In the genomic region with DNA sequence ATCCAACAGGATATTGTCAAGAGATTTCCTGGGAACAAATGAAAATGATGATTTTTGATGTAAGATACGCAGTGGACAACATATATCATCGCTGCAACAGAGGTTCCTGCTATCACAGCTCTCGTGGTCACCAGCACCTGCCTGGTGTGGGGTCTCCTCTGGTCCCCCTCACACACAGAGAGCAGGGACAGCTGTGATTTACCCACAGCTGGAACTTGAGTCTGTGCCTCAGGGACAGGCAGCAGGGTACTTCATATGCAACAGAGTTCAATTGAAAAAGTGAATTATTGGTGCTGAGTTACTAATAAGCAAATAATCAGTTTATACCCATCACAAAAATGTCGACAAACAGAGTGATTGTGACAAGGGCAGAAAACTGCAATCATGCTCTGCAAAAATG, we compare ENCODE assay signal across 17 cellular contexts.
DNase-seq lines count a peak whose midpoint lies in the region; ATAC-seq, FAIRE-seq and TF ChIP-seq lines count a peak whose summit lies in the region.
"Had no signal": no experiment of that assay in that cellular context is flagged by ENCODE, and none has a peak within 500 bp of the region (broad histone marks: within the 10 kb centered on the region; RNA-seq: fewer than 3 reads in every experiment).

No MANE protein-coding gene starts in this region.

- H3K36me3 ChIP-seq in H1 (ENCODE audit: control insufficient read depth in 2 of 4, insufficient read depth in 4 of 4, low read length in 3 of 4) (no peaks in the 10 kb centered on the region), osteoblast (ENCODE audit: insufficient read depth, low read length) (no peaks in the 10 kb centered on the region), uterus (no peaks in the 10 kb centered on the region)
- H3K36me3 ChIP-seq: SJSA1 had no signal

- no peak overlapping the region for H3K18ac ChIP-seq in H1 (ENCODE audit: extremely low read depth, low read length)

- no peak overlapping the region for H2BK5ac ChIP-seq in H1 (ENCODE audit: low read depth, low read length)

- FAIRE-seq in H1 (lab: Jason Lieb, UNC) = no peak
- FAIRE-seq: A204.1, GM12878 had no signal

- no peak overlapping the region for H2AK5ac ChIP-seq in H1 (ENCODE audit: low read depth, low read length)

- no peak overlapping the region for H2BK12ac ChIP-seq in H1 (ENCODE audit: low read depth, low read length)

- H3K14ac ChIP-seq in H1 (ENCODE audit: insufficient read length) = no peak overlapping the region

- H2BK120ac ChIP-seq in H1 (replicated peaks; ENCODE audit: low read depth, low read length) = no peak overlapping the region

- H3K4me3 ChIP-seq in H1 (ENCODE audit: extremely low read depth in 1 of 4, insufficient read depth in 2 of 4, low read depth in 3 of 4, low read length in 4 of 4) (no peak overlapping the region), osteoblast (ENCODE audit: insufficient read depth, low read length) (no peak overlapping the region), uterus (no peak overlapping the region)
- H3K4me3 ChIP-seq: GM12878, SJSA1 had no signal

- WGBS in H1 (ENCODE audit: extremely low coverage in 1 of 2, insufficient coverage in 1 of 2, insufficient read length in 1 of 2, insufficient replicate concordance in 2 of 2, low coverage in 1 of 2, low lambda C conversion rate in 2 of 2, missing lambda C conversion rate in 1 of 2), 2 experiments = 88% methylated on average over 4 of the region's 4 CpGs; no CpG with 5 or more reads in 1 of the 2 experiments

- peaks cover 0 to 11% (median 8%) of the 10 kb centered on the region in 4 experiments; a peak in 5 of 7 replicates for H3K4me1 ChIP-seq in H1 (replicated peaks in 1 of 4; ENCODE audit: control insufficient read depth in 3 of 4, insufficient read depth in 4 of 4, low read length in 3 of 4)
- H3K4me1 ChIP-seq in osteoblast (ENCODE audit: insufficient read depth, low read length) = peaks cover 15% of the 10 kb centered on the region
- peaks cover 0 to 6% of the 10 kb centered on the region in 2 donors for H3K4me1 ChIP-seq in uterus

- no peak for TF ChIP-seq EP300 in H1 (IDR thresholded peaks at IDR 0.05; ENCODE audit: borderline replicate concordance in 1 of 2, low read depth in 2 of 2, low read length in 2 of 2)

- H3K4me2 ChIP-seq in H1 (ENCODE audit: insufficient read depth in 1 of 2, low read depth in 2 of 2, low read length in 2 of 2) (no peak overlapping the region), osteoblast (ENCODE audit: insufficient read depth, low read length) (no peak overlapping the region)
- H3K4me2 ChIP-seq: KMS-11 had no signal

- no peak overlapping the region for H4K8ac ChIP-seq in H1 (ENCODE audit: extremely low read depth, insufficient read depth, low read length)

- H3K79me2 ChIP-seq in H1 (ENCODE audit: control insufficient read depth in 1 of 2, insufficient read depth in 2 of 2, low read length in 2 of 2) (no peaks in the 10 kb centered on the region), osteoblast (ENCODE audit: insufficient read depth, low read length) (no peaks in the 10 kb centered on the region)

- no peaks in the 10 kb centered on the region for H4K20me1 ChIP-seq in H1 (replicated peaks in 1 of 2; ENCODE audit: control insufficient read depth in 1 of 2, insufficient read depth in 2 of 2, low read length in 2 of 2)
- H4K20me1 ChIP-seq in osteoblast (ENCODE audit: insufficient read depth, low read length) = no peaks in the 10 kb centered on the region

- H4K5ac ChIP-seq in H1 (ENCODE audit: insufficient read length, low read depth, low read length) = no peak overlapping the region

- H3K9me3 ChIP-seq in H1 (ENCODE audit: insufficient read depth in 2 of 2, low read depth in 1 of 2, low read length in 1 of 2) = no peaks in the 10 kb centered on the region
- H3K9me3 ChIP-seq in osteoblast (ENCODE audit: low read depth, low read length) = no peaks in the 10 kb centered on the region
- no peaks in the 10 kb centered on the region for H3K9me3 ChIP-seq in uterus
- H3K9me3 ChIP-seq: Caco-2, SJSA1 had no signal

- no peak overlapping the region for H3K4ac ChIP-seq in H1 (replicated peaks; ENCODE audit: insufficient read length, low read depth, low read length)

- 0 out of 2 replicates have a peak overlapping the region, but pooled peaks have one; percentile 20 for H2BK15ac ChIP-seq in H1 (ENCODE audit: low read length)

- no peak overlapping the region for H2BK20ac ChIP-seq in H1 (ENCODE audit: low read length)

- POLR2A ChIA-PET in H1 (lab: Charles Lee; ENCODE audit: partially characterized antibody) = no interaction called here

- H3K23me2 ChIP-seq in H1 (ENCODE audit: low read depth, low read length) = no peaks in the 10 kb centered on the region; the same call in 1 of the 2 replicates

- intact Hi-C loops in uterus (cut with DNase I; ENCODE audit: low total_unique reads) = no loop called here

- no peak overlapping the region for H2AFZ ChIP-seq in H1 (ENCODE audit: low read length)
- H2AFZ ChIP-seq in osteoblast (ENCODE audit: low read length) = no peak overlapping the region

- H3K27me3 ChIP-seq in H1 (replicated peaks in 1 of 4; ENCODE audit: control insufficient read depth in 3 of 4, extremely low read depth in 1 of 4, insufficient read depth in 3 of 4, low read length in 3 of 4) (peaks cover 4 to 31% (median 28%) of the 10 kb centered on the region in 4 experiments), osteoblast (ENCODE audit: insufficient read depth, low read length) (peaks cover 31% of the 10 kb centered on the region), uterus (no peaks in the 10 kb centered on the region)

- no peak for ATAC-seq in GM18520 (IDR thresholded peaks at IDR 0.05; ENCODE audit: unreplicated experiment)

- no peak overlapping the region for H3K56ac ChIP-seq in H1 (replicated peaks; ENCODE audit: insufficient read length, low read depth, low read length)

- TF ChIP-seq POLR2A in H1 (IDR thresholded peaks at IDR 0.05; ENCODE audit: control extremely low read depth in 1 of 2, low read depth in 2 of 2, low read length in 2 of 2) (no peak), uterus (IDR thresholded peaks at IDR 0.05) (no peak)

- no peak overlapping the region for H3K9ac ChIP-seq in H1 (replicated peaks in 1 of 4; ENCODE audit: extremely low read depth in 1 of 4, low read depth in 3 of 4, low read length in 3 of 4)
- H3K9ac ChIP-seq: KMS-11 had no signal

- no peak overlapping the region for H4K91ac ChIP-seq in H1 (replicated peaks; ENCODE audit: insufficient read length, low read length)

- no peaks in the 10 kb centered on the region for H3K79me1 ChIP-seq in H1 (ENCODE audit: low read depth, low read length)

- peak; percentile 33 for DNase-seq in activated CD8-positive, alpha-beta memory T cell treated with anti-CD3 and anti-CD28 coated beads, Interleukin-2, amount 50 U/mL, for 48 hours
- DNase-seq in activated CD8-positive, alpha-beta memory T cell treated with anti-CD3 and anti-CD28 coated beads for 24 hours = no peak
- DNase-seq in H1 (ENCODE audit: low read depth in 1 of 2, low spot score in 2 of 2) = no peak
- peak; percentile 37 for DNase-seq in osteoblast (ENCODE audit: insufficient read length, low spot score, missing footprints)
- DNase-seq in uterus = no peak
- no peak for DNase-seq in AML-193 (lab: John Stamatoyannopoulos, UW)
- DNase-seq: GOT3, NCI-H524 treated with DMSO at 0.1 percent for 48 hours, NCI-H774 had no signal

- TF ChIP-seq CTCF in H1 (IDR thresholded peaks at IDR 0.05; ENCODE audit: control extremely low read depth in 1 of 3, insufficient read depth in 1 of 3, low read depth in 1 of 3, low read length in 3 of 3) (no peak), osteoblast (IDR thresholded peaks at IDR 0.05; ENCODE audit: extremely low read depth, low read depth, low read length) (no peak), uterus (IDR thresholded peaks at IDR 0.05) (no peak)

- no peak overlapping the region for H3K23ac ChIP-seq in H1 (ENCODE audit: insufficient read length)

- CTCF ChIA-PET in H1 (lab: Charles Lee; ENCODE audit: partially characterized antibody) = interaction anchor here (0.6 to 11.7 kb wide), 43 partner anchors 8 to 651 kb away, joined by 3 to 415 read pairs (median 8); no protein-coding TSS in a partner anchor

- no peak overlapping the region for H3K27ac ChIP-seq in H1 (ENCODE audit: low read depth, low read length)
- no peak overlapping the region for H3K27ac ChIP-seq in osteoblast (ENCODE audit: low read depth, low read length)
- no peak overlapping the region for H3K27ac ChIP-seq in uterus
- H3K27ac ChIP-seq: C4-2B, HL-60, KMS-11, SJSA1 had no signal

- no peak for TF ChIP-seq RAD21 in H1 (IDR thresholded peaks at IDR 0.05 in 1 of 2, conservative IDR thresholded peaks at IDR 0.05 in 1 of 2; ENCODE audit: low read depth in 2 of 2, low read length in 2 of 2)

TF ChIP-seq in H1, 55 proteins besides CTCF, POLR2A, EP300 and RAD21 (continues in another document):
- TF ChIP-seq, protein P1, sequence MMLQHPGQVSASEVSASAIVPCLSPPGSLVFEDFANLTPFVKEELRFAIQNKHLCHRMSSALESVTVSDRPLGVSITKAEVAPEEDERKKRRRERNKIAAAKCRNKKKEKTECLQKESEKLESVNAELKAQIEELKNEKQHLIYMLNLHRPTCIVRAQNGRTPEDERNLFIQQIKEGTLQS (IDR thresholded peaks at IDR 0.05; ENCODE audit: insufficient read depth, low read depth, low read length) = no peak
- TF ChIP-seq, protein P2, sequence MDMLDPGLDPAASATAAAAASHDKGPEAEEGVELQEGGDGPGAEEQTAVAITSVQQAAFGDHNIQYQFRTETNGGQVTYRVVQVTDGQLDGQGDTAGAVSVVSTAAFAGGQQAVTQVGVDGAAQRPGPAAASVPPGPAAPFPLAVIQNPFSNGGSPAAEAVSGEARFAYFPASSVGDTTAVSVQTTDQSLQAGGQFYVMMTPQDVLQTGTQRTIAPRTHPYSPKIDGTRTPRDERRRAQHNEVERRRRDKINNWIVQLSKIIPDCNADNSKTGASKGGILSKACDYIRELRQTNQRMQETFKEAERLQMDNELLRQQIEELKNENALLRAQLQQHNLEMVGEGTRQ (IDR thresholded peaks at IDR 0.05; ENCODE audit: low read length) = no peak
- TF ChIP-seq RBBP5 (IDR thresholded peaks at IDR 0.05; ENCODE audit: borderline replicate concordance, low read depth, low read length) (no peak), GABPA (IDR thresholded peaks at IDR 0.05; ENCODE audit: borderline replicate concordance, insufficient read depth, low read length) (no peak), NANOG (IDR thresholded peaks at IDR 0.05; ENCODE audit: insufficient read depth, low read depth, low read length, poor library complexity, severe bottlenecking) (no peak), CREB1 (IDR thresholded peaks at IDR 0.05) (no peak), BCL11A (IDR thresholded peaks at IDR 0.05; ENCODE audit: low read depth in 2 of 2, low read length in 2 of 2) (no peak), CTBP2 (IDR thresholded peaks at IDR 0.05; ENCODE audit: borderline replicate concordance, insufficient read depth, insufficient read length, low read length) (no peak), CHD2 (IDR thresholded peaks at IDR 0.05; ENCODE audit: low read length) (no peak), PHF8 (conservative IDR thresholded peaks at IDR 0.05; ENCODE audit: low read depth, low read length) (no peak), BACH1 (IDR thresholded peaks at IDR 0.05; ENCODE audit: low read length) (no peak), SP1 (IDR thresholded peaks at IDR 0.05; ENCODE audit: low read depth, low read length) (no peak)

Comparison
In these comparisons a context has a peak if more than half of its experiments do, and no peak if none do; other contexts are left out.
1. DNase-seq: peak in activated CD8-positive, alpha-beta memory T cell treated with anti-CD3 and anti-CD28 coated beads, Interleukin-2, amount 50 U/mL, for 48 hours (single experiment) and osteoblast (single experiment); none in activated CD8-positive, alpha-beta memory T cell treated with anti-CD3 and anti-CD28 coated beads for 24 hours (single experiment), H1 (0 of 2), uterus (0 of 2) and AML-193 (0 of 2).